ENCODE assay signal across 21 cellular contexts in genomic region chr11:11536650-11537049, GRCh38.
"Had no signal": no experiment of that assay in that cellular context is flagged by ENCODE, and none has a peak within 500 bp of the region (broad histone marks: within the 10 kb centered on the region; RNA-seq: fewer than 3 reads in every experiment).

No MANE protein-coding gene starts in this region.

- ATAC-seq: activated T-cell treated with anti-CD3 and anti-CD28 coated beads, Interleukin-2, amount 50 U/mL, for 4 hours; T-helper 17 cell had no signal

- H3K27me3 Mint-ChIP-seq: activated B cell treated with CpG ODN at 0.5 μM for 24 hours; activated naive CD8-positive, alpha-beta T cell treated with anti-CD3 and anti-CD28 coated beads, Interleukin-2, amount 10 ng/mL, durations not matched to agents 7 days and 5 days; naive B cell had no signal

- H3K9me3 ChIP-seq: uterus had no signal

- H3K27ac Mint-ChIP-seq: activated B cell treated with CpG ODN at 0.5 μM for 24 hours; activated naive CD4-positive, alpha-beta T cell treated with anti-CD3 and anti-CD28 coated beads for 36 hours; activated naive CD8-positive, alpha-beta T cell treated with anti-CD3 and anti-CD28 coated beads, Interleukin-2, amount 10 ng/mL, durations not matched to agents 7 days and 5 days; activated T-helper 2 cell treated with anti-CD3 and anti-CD28 coated beads, Interferon-gamma antibody, Interleukin-2, Interleukin-4, amounts not matched to agents 10 μg/mL and 5 μg/mL and 100 μg/mL, durations not matched to agents 14 hours and 24 hours and 36 hours; naive B cell; T-helper 17 cell had no signal

- H3K4me3 ChIP-seq: hepatocyte, uterus had no signal

- H3K36me3 ChIP-seq: uterus had no signal

- DNase-seq: activated B cell treated with CpG ODN at 0.5 μM for 24 hours; activated CD4-positive, alpha-beta T cell treated with anti-CD3 and anti-CD28 coated beads for 4 hours; activated CD4-positive, alpha-beta T cell treated with anti-CD3 and anti-CD28 coated beads, Interleukin-2, amount 50 U/mL, for 48 hours; activated CD8-positive, alpha-beta memory T cell treated with anti-CD3 and anti-CD28 coated beads, Interleukin-2, amount 50 U/mL, for 48 hours; activated naive CD4-positive, alpha-beta T cell treated with anti-CD3 and anti-CD28 coated beads for 36 hours; activated naive CD8-positive, alpha-beta T cell treated with anti-CD3 and anti-CD28 coated beads, Interleukin-2, amount 10 ng/mL, durations not matched to agents 7 days and 5 days; activated T-cell treated with anti-CD3 and anti-CD28 coated beads, Interleukin-2, amount 50 U/mL, for 4 hours; amygdala; erythroblast; foreskin fibroblast; immature natural killer cell; naive B cell; occipital lobe; retina; stimulated activated CD4-positive, alpha-beta T cell treated with anti-CD3 and anti-CD28 coated beads, Interleukin-4, amount 100 ng/mL, for 24 hours; stimulated activated naive CD4-positive, alpha-beta T cell treated with Interleukin-2 at 50 U/mL for 16 hours; SW 1271; T-helper 17 cell; uterus had no signal

- H3K4me3 Mint-ChIP-seq: activated B cell treated with CpG ODN at 0.5 μM for 24 hours; activated naive CD4-positive, alpha-beta T cell treated with anti-CD3 and anti-CD28 coated beads for 36 hours; activated naive CD8-positive, alpha-beta T cell treated with anti-CD3 and anti-CD28 coated beads, Interleukin-2, amount 10 ng/mL, durations not matched to agents 7 days and 5 days; activated T-cell treated with anti-CD3 and anti-CD28 coated beads, Interleukin-2, amount 50 U/mL, for 4 hours; immature natural killer cell; naive B cell; T-helper 17 cell had no signal

- H3K27ac ChIP-seq: hepatocyte had no signal

- H3K4me1 Mint-ChIP-seq: activated B cell treated with CpG ODN at 0.5 μM for 24 hours; activated naive CD8-positive, alpha-beta T cell treated with anti-CD3 and anti-CD28 coated beads, Interleukin-2, amount 10 ng/mL, durations not matched to agents 7 days and 5 days; immature natural killer cell; naive B cell; T-helper 17 cell had no signal

- H3K36me3 Mint-ChIP-seq: activated naive CD8-positive, alpha-beta T cell treated with anti-CD3 and anti-CD28 coated beads, Interleukin-2, amount 10 ng/mL, durations not matched to agents 7 days and 5 days; immature natural killer cell; naive B cell had no signal

- H3K9me3 Mint-ChIP-seq: activated B cell treated with CpG ODN at 0.5 μM for 24 hours; activated naive CD4-positive, alpha-beta T cell treated with anti-CD3 and anti-CD28 coated beads for 36 hours; activated naive CD8-positive, alpha-beta T cell treated with anti-CD3 and anti-CD28 coated beads, Interleukin-2, amount 10 ng/mL, durations not matched to agents 7 days and 5 days; activated T-cell treated with anti-CD3 and anti-CD28 coated beads, Interleukin-2, amount 50 U/mL, for 4 hours; activated T-helper 2 cell treated with anti-CD3 and anti-CD28 coated beads, Interferon-gamma antibody, Interleukin-2, Interleukin-4, amounts not matched to agents 10 μg/mL and 5 μg/mL and 100 μg/mL, durations not matched to agents 14 hours and 24 hours and 36 hours; immature natural killer cell had no signal

- H3K27me3 ChIP-seq: hepatocyte, uterus had no signal
